Comparison of ENCODE assay signal across 16 cellular contexts in the genomic region with DNA sequence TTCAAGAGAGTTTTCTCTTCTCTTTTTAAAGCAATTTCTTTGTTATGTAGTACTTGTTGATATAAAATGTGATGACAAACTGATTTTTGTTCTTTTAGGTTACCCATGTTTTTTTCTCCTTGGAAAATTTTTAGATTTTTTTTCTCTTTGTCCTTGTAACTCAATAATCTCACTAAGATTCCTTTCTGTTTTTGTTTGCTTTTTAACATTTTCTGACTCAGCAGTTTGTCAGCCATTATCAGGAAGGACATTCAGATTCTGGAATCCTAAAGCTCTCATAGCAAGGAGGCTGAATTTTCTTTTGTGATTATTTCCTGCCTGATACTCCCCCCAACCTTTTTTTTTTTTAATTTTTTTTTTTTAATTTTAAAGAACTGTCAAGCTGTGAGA.
DNase-seq lines count a peak whose midpoint lies in the region; ATAC-seq and TF ChIP-seq lines count a peak whose summit lies in the region.
"Had no signal": no experiment of that assay in that cellular context is flagged by ENCODE, and none has a peak within 500 bp of the region (broad histone marks: within the 10 kb centered on the region; RNA-seq: fewer than 3 reads in every experiment).

No MANE protein-coding gene starts in this region.

- H2AK5ac ChIP-seq in mesenchymal stem cell (ENCODE audit: low read length, severe bottlenecking) = no peak overlapping the region

- H3K27ac Mint-ChIP-seq in endodermal cell = peak overlapping the region; percentile 87
- H3K27ac Mint-ChIP-seq: activated CD8-positive, alpha-beta T cell treated with anti-CD3 and anti-CD28 coated beads for 36 hours; memory B cell; T-helper 2 cell treated with Interferon-gamma antibody and Interleukin-4, amounts not matched to agents 5 μg/mL and 100 μg/mL, for 36 hours had no signal

- no peak overlapping the region for H3K4ac ChIP-seq in mesenchymal stem cell (ENCODE audit: low read depth in 1 of 2, low read length in 2 of 2)

- H3K27me3 Mint-ChIP-seq in endodermal cell (ENCODE audit: insufficient read depth) = no peaks in the 10 kb centered on the region
- H3K27me3 Mint-ChIP-seq: activated CD8-positive, alpha-beta T cell treated with anti-CD3 and anti-CD28 coated beads for 36 hours; memory B cell had no signal

- no peak overlapping the region for H2AFZ ChIP-seq in OCI-LY3 (ENCODE audit: low read depth, low read length)
- no peak overlapping the region for H2AFZ ChIP-seq in mesenchymal stem cell (ENCODE audit: low read depth, low read length)

- H3K4me1 ChIP-seq in OCI-LY3 (ENCODE audit: low read length) = peaks cover 24% of the 10 kb centered on the region
- peaks cover 7% of the 10 kb centered on the region for H3K4me1 ChIP-seq in endodermal cell (ENCODE audit: control insufficient read depth, insufficient read depth, low read length)
- H3K4me1 ChIP-seq in mesenchymal stem cell (ENCODE audit: control insufficient read depth, insufficient read depth, low read depth, low read length) = no peaks in the 10 kb centered on the region
- H3K4me1 ChIP-seq: transverse colon had no signal

- no peak overlapping the region for H3K27ac ChIP-seq in OCI-LY3 (ENCODE audit: low read length)
- no peak overlapping the region for H3K27ac ChIP-seq in endodermal cell (ENCODE audit: low read depth, low read length)
- H3K27ac ChIP-seq in mesenchymal stem cell (ENCODE audit: low read length, poor library complexity, severe bottlenecking) = no peak overlapping the region
- H3K27ac ChIP-seq: transverse colon had no signal

- H3K4me2 ChIP-seq in OCI-LY3 (ENCODE audit: low read length) = peak overlapping the region; percentile 55; the same call in 1 of the 2 replicates
- H3K4me2 ChIP-seq in mesenchymal stem cell (ENCODE audit: low read length, poor library complexity, severe bottlenecking) = no peak overlapping the region

- no peak for ATAC-seq in GM21619 (IDR thresholded peaks at IDR 0.05; ENCODE audit: unreplicated experiment)
- ATAC-seq: activated CD8-positive, alpha-beta T cell treated with anti-CD3 and anti-CD28 coated beads for 36 hours had no signal

- H3K79me1 ChIP-seq in mesenchymal stem cell (replicated peaks; ENCODE audit: low read length, poor library complexity, severe bottlenecking) = no peaks in the 10 kb centered on the region

- no peak overlapping the region for H3K4me3 ChIP-seq in AG10803 (ENCODE audit: low read length)
- no peak overlapping the region for H3K4me3 ChIP-seq in OCI-LY3 (ENCODE audit: low read length)
- no peak overlapping the region for H3K4me3 ChIP-seq in endodermal cell (ENCODE audit: low read length)
- H3K4me3 ChIP-seq in mesenchymal stem cell (ENCODE audit: insufficient read depth in 1 of 2, low read depth in 1 of 2, low read length in 2 of 2) = no peak overlapping the region
- H3K4me3 ChIP-seq: transverse colon had no signal

- no peaks in the 10 kb centered on the region for H3K9me3 ChIP-seq in OCI-LY3 (ENCODE audit: insufficient read depth, low read length)
- no peaks in the 10 kb centered on the region for H3K9me3 ChIP-seq in endodermal cell (ENCODE audit: control insufficient read depth, low read length)
- no peaks in the 10 kb centered on the region for H3K9me3 ChIP-seq in mesenchymal stem cell (ENCODE audit: control insufficient read depth, low read length)
- H3K9me3 ChIP-seq: transverse colon had no signal

- H3K27me3 ChIP-seq in OCI-LY3 (ENCODE audit: low read depth, low read length) (no peaks in the 10 kb centered on the region), endodermal cell (ENCODE audit: control insufficient read depth, insufficient read depth, low read length, poor library complexity, severe bottlenecking) (no peaks in the 10 kb centered on the region), mesenchymal stem cell (ENCODE audit: control insufficient read depth in 1 of 2, insufficient read depth in 1 of 2, low read length in 2 of 2) (no peaks in the 10 kb centered on the region)
- H3K27me3 ChIP-seq: transverse colon had no signal

- peak; percentile 36 for DNase-seq in AG10803 (ENCODE audit: low read depth)
- DNase-seq in endodermal cell = no peak
- no peak for DNase-seq in mesenchymal stem cell
- DNase-seq in GM13976 (ENCODE audit: low spot score) = no peak
- DNase-seq in superior temporal gyrus (ENCODE audit: extremely low spot score) = no peak
- no peak for DNase-seq in activated CD8-positive, alpha-beta memory T cell treated with anti-CD3 and anti-CD28 coated beads, Interleukin-2, amount 50 U/mL, for 4 hours
- DNase-seq: activated CD8-positive, alpha-beta T cell treated with anti-CD3 and anti-CD28 coated beads for 36 hours; NCI-H1092; NCI-H510A treated with DMSO at 0.1 percent for 48 hours; posterior cingulate gyrus; RPMI8226; transverse colon had no signal

- H3K4me3 Mint-ChIP-seq in endodermal cell = no peak overlapping the region
- H3K4me3 Mint-ChIP-seq: activated CD8-positive, alpha-beta T cell treated with anti-CD3 and anti-CD28 coated beads for 36 hours; memory B cell; T-helper 2 cell treated with Interferon-gamma antibody and Interleukin-4, amounts not matched to agents 5 μg/mL and 100 μg/mL, for 36 hours had no signal

- no peak overlapping the region for H3K23ac ChIP-seq in mesenchymal stem cell (ENCODE audit: low read length in 2 of 2)

- TF ChIP-seq CTCF in AG10803 (conservative IDR thresholded peaks at IDR 0.05; ENCODE audit: low read length) = no peak
- TF ChIP-seq CTCF in OCI-LY3 (IDR thresholded peaks at IDR 0.05; ENCODE audit: low read depth, low read length) = no peak
- TF ChIP-seq CTCF in endodermal cell (conservative IDR thresholded peaks at IDR 0.05) = no peak
- TF ChIP-seq CTCF in GM13976 (IDR thresholded peaks at IDR 0.05; ENCODE audit: borderline replicate concordance, control extremely low read depth, extremely low read depth, insufficient read depth, missing control alignments) = no peak

- no peaks in the 10 kb centered on the region for H3K36me3 Mint-ChIP-seq in endodermal cell (ENCODE audit: low read depth)

- H3K9ac ChIP-seq in OCI-LY3 (ENCODE audit: low read length) (no peak overlapping the region), endodermal cell (ENCODE audit: extremely low read depth, low read length, poor library complexity, severe bottlenecking) (no peak overlapping the region), mesenchymal stem cell (ENCODE audit: low read length) (peak overlapping the region; percentile 23)

- no peaks in the 10 kb centered on the region for H3K36me3 ChIP-seq in OCI-LY3 (replicated peaks; ENCODE audit: low read depth, low read length)
- no peaks in the 10 kb centered on the region for H3K36me3 ChIP-seq in endodermal cell (ENCODE audit: control insufficient read depth, insufficient read depth, low read length)
- H3K36me3 ChIP-seq in mesenchymal stem cell (ENCODE audit: control insufficient read depth in 1 of 2, insufficient read depth in 2 of 2, low read depth in 1 of 2, low read length in 2 of 2) = no peaks in the 10 kb centered on the region
- H3K36me3 ChIP-seq: transverse colon had no signal

- no peak overlapping the region for H2BK15ac ChIP-seq in mesenchymal stem cell (ENCODE audit: low read depth, poor library complexity, severe bottlenecking)

- H2BK5ac ChIP-seq in mesenchymal stem cell (ENCODE audit: low read depth, low read length, poor library complexity, severe bottlenecking) = no peak overlapping the region

- H3K9me3 Mint-ChIP-seq in endodermal cell = no peaks in the 10 kb centered on the region
- H3K9me3 Mint-ChIP-seq: activated CD8-positive, alpha-beta T cell treated with anti-CD3 and anti-CD28 coated beads for 36 hours; memory B cell; T-helper 2 cell treated with Interferon-gamma antibody and Interleukin-4, amounts not matched to agents 5 μg/mL and 100 μg/mL, for 36 hours had no signal

- H4K91ac ChIP-seq in mesenchymal stem cell (ENCODE audit: low read length) = no peak overlapping the region

- H4K20me1 ChIP-seq in OCI-LY3 (ENCODE audit: insufficient read depth, low read length) = no peaks in the 10 kb centered on the region

- no peaks in the 10 kb centered on the region for H3K79me2 ChIP-seq in OCI-LY3 (ENCODE audit: low read length)

- in situ Hi-C loops in GM13976 (cut with MboI; ENCODE audit: low sequenced_read_pairs, unreplicated experiment) = no loop called here

- no peak overlapping the region for H3K14ac ChIP-seq in mesenchymal stem cell (ENCODE audit: low read length in 2 of 2)

- peaks cover 45% of the 10 kb centered on the region for H3K4me1 Mint-ChIP-seq in endodermal cell
- H3K4me1 Mint-ChIP-seq: memory B cell had no signal

- no peak overlapping the region for H4K8ac ChIP-seq in mesenchymal stem cell (ENCODE audit: low read length)

- no peak overlapping the region for H2BK120ac ChIP-seq in mesenchymal stem cell (ENCODE audit: low read depth, low read length)

- H2BK12ac ChIP-seq in mesenchymal stem cell (ENCODE audit: low read length in 2 of 2) = no peak overlapping the region

- no peak overlapping the region for H3K18ac ChIP-seq in mesenchymal stem cell (ENCODE audit: low read depth in 1 of 2, low read length in 2 of 2)
